Comparison of ENCODE assay signal across 1 cellular context in the genomic region with DNA sequence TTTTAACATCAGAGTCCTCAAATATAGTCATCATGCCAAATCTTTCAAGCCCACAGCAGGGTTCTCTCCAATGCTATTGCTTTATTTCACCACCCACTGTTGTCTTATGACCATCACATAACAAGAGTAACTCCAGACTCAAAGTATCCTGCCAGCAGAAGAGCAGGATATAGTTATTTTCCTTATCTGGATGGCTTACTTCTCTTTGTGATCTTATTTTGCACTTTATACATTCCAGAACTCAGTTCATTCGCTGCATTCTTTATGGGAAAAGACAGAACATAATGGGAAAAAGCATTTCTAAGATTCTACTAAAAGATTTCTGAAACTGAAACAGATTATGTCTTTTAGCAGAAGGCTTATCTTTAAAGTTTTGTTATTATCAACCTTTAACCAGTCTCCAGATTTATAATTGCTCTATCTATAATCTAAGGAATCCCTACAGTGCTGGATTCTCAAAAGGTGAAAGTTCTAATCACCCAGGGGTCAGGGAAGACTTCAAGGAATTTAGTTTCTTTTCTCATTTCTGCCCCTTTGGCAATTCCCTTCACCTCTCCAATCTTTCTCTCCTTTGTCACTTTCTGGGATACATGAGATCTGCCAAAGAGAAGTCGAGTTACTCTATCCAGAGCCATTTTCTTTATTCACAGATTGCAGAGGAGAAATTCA.
TF ChIP-seq lines count a peak whose summit lies in the region.

No MANE protein-coding gene starts in this region.

TF ChIP-seq in SK-N-SH, 30 proteins besides CTCF, POLR2A, EP300 and RAD21:
- TF ChIP-seq, protein P1, sequence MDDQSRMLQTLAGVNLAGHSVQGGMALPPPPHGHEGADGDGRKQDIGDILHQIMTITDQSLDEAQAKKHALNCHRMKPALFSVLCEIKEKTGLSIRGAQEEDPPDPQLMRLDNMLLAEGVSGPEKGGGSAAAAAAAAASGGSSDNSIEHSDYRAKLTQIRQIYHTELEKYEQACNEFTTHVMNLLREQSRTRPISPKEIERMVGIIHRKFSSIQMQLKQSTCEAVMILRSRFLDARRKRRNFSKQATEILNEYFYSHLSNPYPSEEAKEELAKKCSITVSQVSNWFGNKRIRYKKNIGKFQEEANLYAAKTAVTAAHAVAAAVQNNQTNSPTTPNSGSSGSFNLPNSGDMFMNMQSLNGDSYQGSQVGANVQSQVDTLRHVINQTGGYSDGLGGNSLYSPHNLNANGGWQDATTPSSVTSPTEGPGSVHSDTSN (IDR thresholded peaks at IDR 0.05): peak; percentile 64
- TF ChIP-seq TEAD4 (IDR thresholded peaks at IDR 0.05; ENCODE audit: borderline replicate concordance, insufficient read depth) (0 out of 2 replicates have a peak, but pooled peaks have one; percentile 38), EZH2phosphoT487 (IDR thresholded peaks at IDR 0.05; ENCODE audit: borderline replicate concordance, low read depth) (no peak), RXRA (IDR thresholded peaks at IDR 0.05; ENCODE audit: borderline replicate concordance, low read depth) (no peak), RCOR1 (IDR thresholded peaks at IDR 0.05; ENCODE audit: low read length) (no peak), NFIC (IDR thresholded peaks at IDR 0.05; ENCODE audit: borderline replicate concordance) (peak; percentile 30; the same call in 1 of the 2 replicates), TCF12 (IDR thresholded peaks at IDR 0.05) (peak; percentile 81), TAF1 (IDR thresholded peaks at IDR 0.05; ENCODE audit: borderline replicate concordance, low read depth, low read length) (no peak)
